In the genomic region with DNA sequence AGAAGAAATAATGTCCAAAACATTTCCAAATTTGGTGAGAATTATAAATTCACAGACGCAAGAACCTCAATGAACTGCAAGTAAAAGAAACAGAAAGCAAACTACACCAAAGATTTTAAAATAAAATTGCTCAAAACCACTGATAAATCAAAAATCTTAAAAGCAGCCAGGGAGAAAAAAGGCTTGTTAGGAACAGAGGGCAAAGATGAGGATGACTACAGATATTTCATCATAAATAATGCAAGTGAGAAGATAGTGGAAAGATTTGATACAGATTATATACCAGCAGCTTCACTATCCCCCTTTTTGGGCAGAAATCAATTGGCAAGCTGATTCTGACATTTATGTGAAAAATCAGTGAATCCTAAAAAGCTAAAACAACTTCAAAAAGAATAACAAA, we compare ENCODE assay signal across 8 cellular contexts. TPM values are rescaled to one million over a fixed set of nuclear protein-coding genes. Genes with fewer than 3 reads are reported as not detected.
"Had no signal": no experiment of that assay in that cellular context is flagged by ENCODE, and none has a peak within 500 bp of the region (broad histone marks: within the 10 kb centered on the region; RNA-seq: fewer than 3 reads in every experiment).

No MANE protein-coding gene starts in this region.

- ATAC-seq: GM23338, K562 had no signal

- H3K4me3 ChIP-seq: GM23338, K562 had no signal

- DNase-seq: H9, HCEC 1CT, HFFc6, IMR-90, KG1 had no signal

RNA-seq across cellular contexts. Expression of gene ASXL3, which starts 10.3 kb away (rescaled TPM):
- total RNA-seq: HFFc6, HT-29, K562 had no signal
